In the genomic region with DNA sequence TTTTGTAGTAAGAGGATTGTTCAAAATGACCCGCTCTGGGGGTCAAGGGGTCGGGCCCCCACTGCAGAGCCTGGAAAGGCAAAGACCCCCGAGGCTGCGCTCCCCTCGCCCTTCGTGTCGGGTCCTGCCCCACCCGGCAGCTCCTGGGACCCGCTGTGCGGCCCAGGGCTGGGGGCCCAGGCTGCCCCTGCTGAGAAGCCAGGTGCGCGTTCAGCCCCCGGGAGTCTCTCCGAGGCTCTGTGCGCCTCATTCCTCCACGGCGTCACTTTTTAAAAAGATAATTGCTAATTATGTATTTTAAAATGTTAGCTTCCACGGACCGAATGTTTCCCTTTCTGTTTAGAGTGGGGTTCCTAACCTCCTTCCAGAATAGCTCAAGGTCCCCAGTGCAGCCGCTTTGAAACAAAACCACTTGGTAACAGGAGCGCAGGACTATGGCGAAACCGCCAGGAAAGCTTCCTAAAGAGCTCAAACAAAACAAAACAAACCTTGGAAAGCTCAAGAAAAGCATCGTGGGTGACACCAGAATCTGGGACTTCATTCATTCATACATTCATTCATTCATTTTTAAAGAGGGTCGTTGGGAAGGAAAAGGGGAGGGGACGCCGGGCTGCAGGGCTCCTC, we compare ENCODE assay signal across 8 cellular contexts. TPM values are rescaled to one million over a fixed set of nuclear protein-coding genes. Genes with fewer than 3 reads are reported as not detected.
A peak's percentile ranks its signal among the peaks of the same experiment; 100 is the strongest.
DNase-seq lines count a peak whose midpoint lies in the region; ATAC-seq and FAIRE-seq lines count a peak whose summit lies in the region.

No MANE protein-coding gene starts in this region.

- in situ Hi-C loops in HAP-1 (cut with MboI; ENCODE audit: low sequenced_read_pairs): no loop called here

- intact Hi-C loops in posterior vena cava (cut with DNase I): no loop called here

- H3K36me3 ChIP-seq in HAP-1 (replicated peaks): no peaks in the 10 kb centered on the region

- peak overlapping the region; percentile 43 for H3K4me3 ChIP-seq in HAP-1

- DNase-seq in AG08396 (ENCODE audit: low spot score): peak; percentile 35
- DNase-seq in HAP-1 (ENCODE audit: low spot score in 2 of 2): peak in 1 of 2 experiments; percentile 41
- DNase-seq in SW480 (ENCODE audit: low spot score): peak; percentile 52
- DNase-seq in fibroblast of gingiva (ENCODE audit: low read depth): peak; percentile 43
- peak; percentile 67 for DNase-seq in posterior vena cava (ENCODE audit: low spot score)
- DNase-seq in GM19239 (ENCODE audit: insufficient read length, low spot score): no peak

- ATAC-seq in HG03045 (IDR thresholded peaks at IDR 0.05; ENCODE audit: unreplicated experiment) (no peak), HG03159 (IDR thresholded peaks at IDR 0.05; ENCODE audit: unreplicated experiment) (no peak)

- H3K9me3 ChIP-seq in HAP-1: no peaks in the 10 kb centered on the region

- no peak for FAIRE-seq in GM19239 (lab: Jason Lieb, UNC)

- peaks cover 2% of the 10 kb centered on the region; the same call in 1 of the 2 replicates for H3K4me1 ChIP-seq in HAP-1

- no peaks in the 10 kb centered on the region for H3K27me3 ChIP-seq in HAP-1 (ENCODE audit: low read depth)

RNA-seq across cellular contexts. Expression of a gene that starts 45.6 kb away (rescaled TPM):
- total RNA-seq in posterior vena cava: 100 to 1,000 TPM in 1 of 2 donors, 10 to 100 TPM in 1; 64.8 to 117 TPM
